ENCODE assay signal across 9 cellular contexts in the genomic region with DNA sequence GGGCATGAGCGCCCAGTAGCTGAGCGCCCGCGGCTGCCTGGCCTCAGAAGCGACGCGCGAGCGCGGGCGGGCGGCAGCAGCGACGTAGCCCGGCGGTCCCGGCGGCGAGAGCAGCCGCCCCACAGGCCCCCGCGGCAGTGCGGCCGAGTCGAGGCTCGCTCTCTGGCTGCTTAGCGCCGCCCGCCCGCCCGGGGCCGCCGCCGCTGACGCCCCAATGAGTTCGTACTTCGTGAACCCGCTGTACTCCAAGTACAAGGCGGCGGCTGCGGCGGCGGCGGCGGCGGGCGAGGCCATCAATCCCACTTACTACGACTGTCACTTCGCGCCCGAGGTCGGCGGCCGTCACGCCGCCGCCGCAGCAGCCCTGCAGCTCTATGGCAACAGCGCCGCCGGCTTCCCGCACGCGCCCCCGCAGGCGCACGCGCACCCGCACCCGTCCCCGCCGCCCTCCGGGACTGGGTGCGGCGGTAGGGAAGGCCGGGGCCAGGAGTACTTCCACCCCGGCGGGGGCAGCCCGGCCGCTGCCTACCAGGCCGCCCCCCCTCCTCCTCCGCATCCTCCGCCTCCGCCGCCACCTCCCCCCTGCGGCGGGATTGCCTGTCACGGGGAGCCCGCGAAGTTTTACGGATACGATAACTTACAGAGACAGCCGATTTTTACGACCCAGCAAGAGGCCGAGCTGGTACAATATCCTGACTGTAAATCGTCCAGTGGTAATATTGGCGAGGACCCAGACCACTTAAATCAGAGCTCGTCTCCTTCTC. TPM values are rescaled to one million over a fixed set of nuclear protein-coding genes. Genes with fewer than 3 reads are reported as not detected.
A peak's percentile ranks its signal among the peaks of the same experiment; 100 is the strongest.
DNase-seq lines count a peak whose midpoint lies in the region; ATAC-seq and TF ChIP-seq lines count a peak whose summit lies in the region.
"Had no signal": no experiment of that assay in that cellular context is flagged by ENCODE, and none has a peak within 500 bp of the region (broad histone marks: within the 10 kb centered on the region; RNA-seq: fewer than 3 reads in every experiment).

No MANE protein-coding gene starts in this region.

- DNase-seq in DMS 273 (lab: John Stamatoyannopoulos, UW; ENCODE audit: unreplicated experiment) (peak; percentile 62), DMS 273 treated with DMSO at 0.1 percent for 48 hours (lab: John Stamatoyannopoulos, UW) (no peak), SK-N-DZ (ENCODE audit: low spot score) (peak; percentile 76), esophagus muscularis mucosa (ENCODE audit: extremely low spot score) (no peak), trophoblast cell (peak in 1 of 2 donors; percentile 33), GM19238 (ENCODE audit: insufficient read length, low spot score) (no peak)
- no peak for DNase-seq in central memory CD4-positive, alpha-beta T cell

- H2BK5ac ChIP-seq in trophoblast cell (ENCODE audit: low read depth, low read length, poor library complexity): no peak overlapping the region

- H3K23ac ChIP-seq in trophoblast cell (ENCODE audit: low read length): no peak overlapping the region

- 8% methylated on average over 3 of the region's 98 CpGs for WGBS in esophagus muscularis mucosa
- no CpG with 5 or more reads among the region's 98 CpGs for WGBS in trophoblast cell (ENCODE audit: extremely low coverage, insufficient coverage, insufficient read length)

- no peak for TF ChIP-seq EP300 in esophagus muscularis mucosa (IDR thresholded peaks at IDR 0.05)

- H3K79me1 ChIP-seq in trophoblast cell (ENCODE audit: low read length): no peaks in the 10 kb centered on the region

- H3K14ac ChIP-seq in trophoblast cell (ENCODE audit: low read length): no peak overlapping the region

- H3K18ac ChIP-seq in trophoblast cell (ENCODE audit: low read length): no peak overlapping the region

- H3K36me3 ChIP-seq in esophagus muscularis mucosa: no peaks in the 10 kb centered on the region
- H3K36me3 ChIP-seq in trophoblast cell (ENCODE audit: control insufficient read depth in 1 of 2, insufficient read depth in 2 of 2, low read length in 2 of 2): no peaks in the 10 kb centered on the region

- H3K9me3 ChIP-seq in esophagus muscularis mucosa (no peaks in the 10 kb centered on the region), trophoblast cell (ENCODE audit: insufficient read depth, low read depth, low read length) (peaks cover 2% of the 10 kb centered on the region)

- H3K4me2 ChIP-seq in trophoblast cell (ENCODE audit: low read length): peak overlapping the region; percentile 84

- H3K27me3 ChIP-seq in esophagus muscularis mucosa: peaks cover 0 to 100% (median 73%) of the 10 kb centered on the region in 4 donors
- peaks cover 76% of the 10 kb centered on the region for H3K27me3 ChIP-seq in trophoblast cell (ENCODE audit: insufficient read depth, low read length)

- no peak overlapping the region for H4K8ac ChIP-seq in trophoblast cell (ENCODE audit: low read depth, low read length)

- intact Hi-C loops in esophagus muscularis mucosa (cut with DNase I): no loop called here

- no peak for ATAC-seq in GM19035 (IDR thresholded peaks at IDR 0.05; ENCODE audit: unreplicated experiment)

- no peak for TF ChIP-seq CTCF in esophagus muscularis mucosa (IDR thresholded peaks at IDR 0.05)

- H4K12ac ChIP-seq in trophoblast cell (ENCODE audit: low read depth, low read length): no peak overlapping the region

- no peak overlapping the region for H3K4ac ChIP-seq in trophoblast cell (ENCODE audit: low read depth, low read length)

- H3K4me3 ChIP-seq in esophagus muscularis mucosa (peak overlapping the region; percentile 52 to 61 (median 53)), trophoblast cell (ENCODE audit: low read depth, low read length) (peak overlapping the region; percentile 46)

- H2AFZ ChIP-seq in trophoblast cell (ENCODE audit: insufficient read depth, low read length, poor library complexity): peak overlapping the region; percentile 49

- peak overlapping the region; percentile 56 to 78 (median 71) for H3K27ac ChIP-seq in esophagus muscularis mucosa (replicated peaks in 1 of 4)
- no peak overlapping the region for H3K27ac ChIP-seq in trophoblast cell (ENCODE audit: low read depth, low read length)
- H3K27ac ChIP-seq: 22Rv1 had no signal

- H3K79me2 ChIP-seq in trophoblast cell (ENCODE audit: control insufficient read depth, insufficient read depth, low read length, poor library complexity): no peaks in the 10 kb centered on the region

- H2AK5ac ChIP-seq in trophoblast cell (ENCODE audit: low read length): no peak overlapping the region

- no peak for TF ChIP-seq POLR2A in esophagus muscularis mucosa (IDR thresholded peaks at IDR 0.05; ENCODE audit: low read depth)

- H3K4me1 ChIP-seq in esophagus muscularis mucosa (peaks cover 14 to 49% (median 26%) of the 10 kb centered on the region in 4 donors), trophoblast cell (ENCODE audit: control insufficient read depth in 1 of 2, insufficient read depth in 2 of 2, low read length in 2 of 2) (peaks cover 9 to 17% of the 10 kb centered on the region in 2 experiments)

- H3K9ac ChIP-seq in trophoblast cell (ENCODE audit: low read length): no peak overlapping the region

- no peak overlapping the region for H2BK120ac ChIP-seq in trophoblast cell (ENCODE audit: insufficient read depth, low read length, poor library complexity)

- H4K91ac ChIP-seq in trophoblast cell (ENCODE audit: low read depth, low read length): no peak overlapping the region

- no peak overlapping the region for H2BK12ac ChIP-seq in trophoblast cell (ENCODE audit: low read length)

RNA-seq across cellular contexts. Expression of a gene that starts 0.8 kb away (rescaled TPM):
- polyA plus RNA-seq in SK-N-DZ (2014; cell fraction: cytosol; rRNA removed): 28.1 and 35.4 TPM in 2 replicates
- 28.0 and 35.7 TPM in 2 replicates for polyA plus RNA-seq in SK-N-DZ (2014; cell fraction: nucleus; rRNA removed)
- total RNA-seq in esophagus muscularis mucosa: 1 to 10 TPM; 3.7 to 4.8 (median 4.3) TPM
- 0.06 and 0.08 TPM in 2 replicates for polyA plus RNA-seq in trophoblast cell (2013)

RNA-seq across cellular contexts. Expression of a gene that starts 7.8 kb away (rescaled TPM):
- 20.1 and 20.4 TPM in 2 replicates for polyA plus RNA-seq in SK-N-DZ (2014; cell fraction: cytosol; rRNA removed)
- polyA plus RNA-seq in SK-N-DZ (2014; cell fraction: nucleus; rRNA removed): 15.7 and 22.6 TPM in 2 replicates
- 1 to 10 TPM in 1 of 4 donors, under 1 TPM in 3; 0.83 to 2.2 (median 0.99) TPM for total RNA-seq in esophagus muscularis mucosa
- 0.23 and 0.49 TPM in 2 replicates for polyA plus RNA-seq in trophoblast cell (2013)

RNA-seq across cellular contexts. Expression of a gene that starts 13.8 kb away (rescaled TPM):
- 8.5 and 8.7 TPM in 2 replicates for polyA plus RNA-seq in SK-N-DZ (2014; cell fraction: cytosol; rRNA removed)
- 5.2 and 6.5 TPM in 2 replicates for polyA plus RNA-seq in SK-N-DZ (2014; cell fraction: nucleus; rRNA removed)
- under 1 TPM in 2 of 4 donors, not detected in 2; 0.42 to 0.50 TPM for total RNA-seq in esophagus muscularis mucosa
- polyA plus RNA-seq in trophoblast cell (2013): 1.4 and 1.6 TPM in 2 replicates

RNA-seq across cellular contexts. Expression of a gene that starts 21.0 kb away (rescaled TPM):
- polyA plus RNA-seq in SK-N-DZ (2014; cell fraction: cytosol; rRNA removed): 2.6 and 11.6 TPM in 2 replicates
- 47.5 and 55.4 TPM in 2 replicates for polyA plus RNA-seq in SK-N-DZ (2014; cell fraction: nucleus; rRNA removed)
- 1 to 10 TPM in 2 of 4 donors, under 1 TPM in 2; 0.66 to 2.9 (median 1.9) TPM for total RNA-seq in esophagus muscularis mucosa
- not detected in 2 replicates for polyA plus RNA-seq in trophoblast cell (2013)

RNA-seq across cellular contexts. Expression of a gene that starts 23.3 kb away (rescaled TPM):
- polyA plus RNA-seq in SK-N-DZ (2014; cell fraction: cytosol; rRNA removed): 0.55 and 1.6 TPM in 2 replicates
- 0.55 TPM in 1 of 2 replicates, not detected in the other for polyA plus RNA-seq in SK-N-DZ (2014; cell fraction: nucleus; rRNA removed)
- not detected for total RNA-seq in esophagus muscularis mucosa
- polyA plus RNA-seq in trophoblast cell (2013): 2.7 and 3.3 TPM in 2 replicates

Comparison
In these comparisons a context has a peak if more than half of its experiments do, and no peak if none do; other contexts are left out.
1. DNase-seq: peak in DMS 273 (single experiment) and SK-N-DZ (single experiment); none in DMS 273 treated with DMSO at 0.1 percent for 48 hours (single experiment), esophagus muscularis mucosa (single experiment), GM19238 (single experiment) and central memory CD4-positive, alpha-beta T cell (single experiment).